ENCODE assay signal across 16 cellular contexts in the genomic region with DNA sequence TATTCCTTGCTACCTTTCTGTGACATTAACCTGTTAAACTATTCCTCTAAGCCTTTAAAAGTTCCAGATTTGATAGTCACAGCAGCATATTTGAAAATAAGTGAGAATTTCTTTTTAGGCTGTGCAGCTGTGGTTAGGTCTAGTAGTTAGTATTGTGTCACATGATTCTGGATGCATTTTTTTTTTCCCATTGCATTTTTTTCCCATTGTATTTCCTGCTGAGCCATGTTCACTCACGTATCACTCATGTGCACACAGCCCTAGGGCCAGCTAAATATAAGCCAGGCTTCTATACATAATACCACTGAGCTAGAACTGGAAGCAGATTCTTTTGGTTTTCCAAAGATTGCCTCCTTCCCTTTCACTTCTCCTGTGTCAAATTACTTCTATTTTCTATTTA. TPM values are rescaled to one million over a fixed set of nuclear protein-coding genes. Genes with fewer than 3 reads are reported as not detected.
DNase-seq lines count a peak whose midpoint lies in the region; ATAC-seq and TF ChIP-seq lines count a peak whose summit lies in the region.
"Had no signal": no experiment of that assay in that cellular context is flagged by ENCODE, and none has a peak within 500 bp of the region (broad histone marks: within the 10 kb centered on the region; RNA-seq: fewer than 3 reads in every experiment).

No MANE protein-coding gene starts in this region.

- H3K4me3 ChIP-seq in PC-3 (ENCODE audit: low read length) (no peak overlapping the region), SJCRH30 (no peak overlapping the region)
- H3K4me3 ChIP-seq: heart right ventricle, lower lobe of right lung, stomach had no signal

- CTCF ChIA-PET in PC-3 (lab: Charles Lee) = no interaction called here

- H2AFZ ChIP-seq in PC-3 (ENCODE audit: low read length) = no peak overlapping the region

- H3K27ac ChIP-seq in PC-3 (ENCODE audit: low read length) (no peak overlapping the region), SJCRH30 (no peak overlapping the region)
- H3K27ac ChIP-seq: C4-2B, heart right ventricle, lower lobe of right lung, stomach had no signal

- DNase-seq in DMS53 (lab: John Stamatoyannopoulos, UW) = peak; percentile 66
- DNase-seq in PC-3 = peak; percentile 81
- DNase-seq in dermis microvascular lymphatic vessel endothelial cell (ENCODE audit: low read depth in 2 of 2) = peak; percentile 57 to 70
- DNase-seq in kidney glomerular epithelial cell (lab: John Stamatoyannopoulos, UW) = peak; percentile 12
- DNase-seq in SKM-1 treated with dmso at 0.1 percent for 144 hours (lab: John Stamatoyannopoulos, UW; ENCODE audit: unreplicated experiment) = no peak
- no peak for DNase-seq in SJCRH30
- DNase-seq: activated CD4-positive, alpha-beta T cell treated with anti-CD3 and anti-CD28 coated beads for 4 hours; cortex of kidney; heart right ventricle; lower lobe of right lung; NCI-H1105; NCI-H446; stomach had no signal

- BruUV-seq in PC-3 (replicated peaks; lab: Mats Ljungman, UMichigan) = no TSS peak

- H3K4me1 ChIP-seq in PC-3 (ENCODE audit: insufficient read depth, low read length) (no peaks in the 10 kb centered on the region; the same call in 1 of the 2 replicates), SJCRH30 (no peaks in the 10 kb centered on the region)
- H3K4me1 ChIP-seq: lower lobe of right lung, stomach had no signal

- H3F3A ChIP-seq in PC-3 (ENCODE audit: low read length, unreplicated experiment) = no peaks in the 10 kb centered on the region

- ATAC-seq in PC-3 (peak; percentile 92), GM18868 (IDR thresholded peaks at IDR 0.05; ENCODE audit: unreplicated experiment) (no peak), HG03342 (IDR thresholded peaks at IDR 0.05; ENCODE audit: unreplicated experiment) (no peak)
- ATAC-seq: heart right ventricle, lower lobe of right lung had no signal

- TF ChIP-seq CTCF in PC-3 (conservative IDR thresholded peaks at IDR 0.05; ENCODE audit: low read depth, low read length) = no peak

- intact Hi-C loops in PC-3 (cut with micrococcal nuclease) = no loop called here

- no peak overlapping the region for H3K4me2 ChIP-seq in PC-3 (ENCODE audit: low read length)

- no peaks in the 10 kb centered on the region for H4K20me1 ChIP-seq in PC-3 (ENCODE audit: low read length)

- H3K9me3 ChIP-seq in PC-3 (ENCODE audit: low read length) (no peaks in the 10 kb centered on the region), SJCRH30 (replicated peaks) (0 out of 2 replicates have a peak, but pooled peaks cover 3% of the 10 kb centered on the region)
- H3K9me3 ChIP-seq: heart right ventricle, lower lobe of right lung, stomach had no signal

- no peaks in the 10 kb centered on the region for H3K9me2 ChIP-seq in PC-3 (replicated peaks; ENCODE audit: low read length)

- no peak overlapping the region for H3K9ac ChIP-seq in PC-3 (ENCODE audit: low read length)

- H3K36me3 ChIP-seq in PC-3 (ENCODE audit: low read depth, low read length) (peaks cover 15% of the 10 kb centered on the region), SJCRH30 (no peaks in the 10 kb centered on the region)

- POLR2A ChIA-PET in PC-3 (lab: Charles Lee; ENCODE audit: unreplicated experiment) = interaction anchor here (0.7 kb wide), 1 partner anchor 16 kb away, joined by 8 read pairs; no protein-coding TSS in a partner anchor

- H3K79me2 ChIP-seq in PC-3 (ENCODE audit: low read length) = no peaks in the 10 kb centered on the region

- no peaks in the 10 kb centered on the region for H3K27me3 ChIP-seq in PC-3 (ENCODE audit: low read length)
- no peaks in the 10 kb centered on the region for H3K27me3 ChIP-seq in SJCRH30
- H3K27me3 ChIP-seq: heart right ventricle, stomach had no signal

RNA-seq across cellular contexts. Expression of a gene that starts 37.4 kb away (rescaled TPM):
- total RNA-seq in PC-3 (2014; rRNA removed) = 282 and 283 TPM in 2 replicates
- total RNA-seq in dermis microvascular lymphatic vessel endothelial cell = 19.1 and 30.8 TPM in 2 replicates
- 59.7 and 70.0 TPM in 2 replicates for total RNA-seq in SJCRH30 (2014; rRNA removed; shearing (Covaris generic))

RNA-seq across cellular contexts. Expression of a gene that starts 41.8 kb away (rescaled TPM):
- total RNA-seq in PC-3 (2014; rRNA removed) = 34.3 and 39.1 TPM in 2 replicates
- total RNA-seq in dermis microvascular lymphatic vessel endothelial cell = 19.6 and 25.5 TPM in 2 replicates
- total RNA-seq in SJCRH30 (2014; rRNA removed; shearing (Covaris generic)) = 10.1 and 12.4 TPM in 2 replicates

RNA-seq across cellular contexts. Expression of a gene that starts 41.9 kb away (rescaled TPM):
- 103 and 108 TPM in 2 replicates for total RNA-seq in PC-3 (2014; rRNA removed)
- total RNA-seq in dermis microvascular lymphatic vessel endothelial cell = 19.1 and 21.6 TPM in 2 replicates
- total RNA-seq in SJCRH30 (2014; rRNA removed; shearing (Covaris generic)) = 47.9 and 48.0 TPM in 2 replicates

RNA-seq across cellular contexts. Expression of a gene that starts 42.7 kb away (rescaled TPM):
- total RNA-seq in PC-3 (2014; rRNA removed) = 230 and 275 TPM in 2 replicates
- total RNA-seq in dermis microvascular lymphatic vessel endothelial cell = 60.8 and 62.6 TPM in 2 replicates
- total RNA-seq in SJCRH30 (2014; rRNA removed; shearing (Covaris generic)) = 93.4 and 94.9 TPM in 2 replicates

Comparison
In these comparisons a context has a peak if more than half of its experiments do, and no peak if none do; other contexts are left out.
1. DNase-seq: peak in DMS53 (single experiment), PC-3 (single experiment), dermis microvascular lymphatic vessel endothelial cell (2 of 2) and kidney glomerular epithelial cell (single experiment); none in SKM-1 treated with dmso at 0.1 percent for 144 hours (single experiment) and SJCRH30 (0 of 2).